Comparison of ENCODE assay signal across 10 cellular contexts in the genomic region with DNA sequence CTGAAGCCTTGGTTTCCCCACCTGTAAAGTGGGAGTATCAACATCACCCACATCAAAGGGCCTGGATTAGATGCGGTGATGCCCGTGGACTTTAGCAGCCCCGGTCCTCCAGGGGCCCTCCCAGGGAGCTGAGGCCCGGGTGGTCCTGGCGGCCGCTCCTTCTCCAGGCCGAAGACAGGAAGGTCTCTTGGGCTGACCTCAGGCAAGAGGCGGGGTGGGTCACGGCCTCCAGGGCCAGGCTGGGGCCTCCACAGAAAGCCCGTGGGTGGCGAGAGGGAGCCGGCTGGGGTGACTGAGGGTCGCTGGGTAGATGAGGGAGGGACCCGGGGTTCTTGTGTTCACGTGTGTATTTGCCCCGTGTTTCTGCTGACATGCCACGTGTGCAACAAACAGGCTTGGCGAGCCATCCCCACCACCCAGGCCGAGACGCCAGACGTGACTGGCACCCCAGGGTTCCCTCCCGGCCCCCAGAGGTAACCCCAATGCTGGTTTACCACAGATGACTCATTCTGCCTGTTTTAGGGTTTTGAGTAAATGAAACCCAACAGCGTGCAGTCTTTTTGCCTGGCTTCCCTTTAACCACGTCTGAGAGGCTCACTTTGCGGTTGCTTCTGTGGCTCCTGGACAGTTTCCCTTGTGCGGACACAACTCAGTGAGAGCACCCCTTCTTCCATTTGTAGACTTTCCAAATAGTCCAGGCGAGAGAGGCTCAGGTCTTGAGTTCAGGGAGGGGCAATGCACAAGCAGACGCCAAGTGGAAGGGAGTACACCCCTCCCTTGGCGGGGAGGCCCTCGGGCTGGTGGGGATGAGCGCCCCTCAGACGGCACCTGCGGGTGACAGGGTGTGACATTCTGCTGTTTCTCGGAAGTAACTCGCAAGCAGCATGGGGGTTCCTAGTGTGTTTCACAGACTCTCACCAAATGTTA. TPM values are rescaled to one million over a fixed set of nuclear protein-coding genes. Genes with fewer than 3 reads are reported as not detected.
DNase-seq lines count a peak whose midpoint lies in the region; ATAC-seq lines count a peak whose summit lies in the region.
"Had no signal": no experiment of that assay in that cellular context is flagged by ENCODE, and none has a peak within 500 bp of the region (broad histone marks: within the 10 kb centered on the region; RNA-seq: fewer than 3 reads in every experiment).

No MANE protein-coding gene starts in this region.

- DNase-seq in CD4-positive, CD25-positive, alpha-beta regulatory T cell = no peak
- DNase-seq in LHCN-M2 (ENCODE audit: low read depth) = peak; percentile 50
- peak; percentile 64 for DNase-seq in activated CD8-positive, alpha-beta memory T cell treated with anti-CD3 and anti-CD28 coated beads, Interleukin-2, amount 50 U/mL, for 48 hours
- peak; percentile 50 for DNase-seq in natural killer cell treated with Interleukin-12 subunit alpha and Interleukin-12 subunit beta and Interleukin-15 and Interleukin-18, amount 100 ng/mL, for 72 hours (ENCODE audit: low spot score)
- no peak for DNase-seq in effector CD8-positive, alpha-beta T cell (lab: John Stamatoyannopoulos, UW)
- DNase-seq in NCI-H187 treated with DMSO at 0.1 percent for 48 hours (lab: John Stamatoyannopoulos, UW) = no peak
- no peak for DNase-seq in Karpas-422
- DNase-seq in mucosa of gallbladder (ENCODE audit: low spot score) = no peak

- H3K9ac ChIP-seq in Karpas-422 (ENCODE audit: low read length) = no peak overlapping the region

- H3K4me3 Mint-ChIP-seq in CD4-positive, CD25-positive, alpha-beta regulatory T cell = no peak overlapping the region
- no peak overlapping the region for H3K4me3 Mint-ChIP-seq in natural killer cell treated with Interleukin-12 subunit alpha and Interleukin-12 subunit beta and Interleukin-15 and Interleukin-18, amount 100 ng/mL, for 72 hours

- peaks cover 0 to 4% (median 0%) of the 10 kb centered on the region in 7 donors for H3K9me3 Mint-ChIP-seq in CD4-positive, CD25-positive, alpha-beta regulatory T cell
- H3K9me3 Mint-ChIP-seq in natural killer cell treated with Interleukin-12 subunit alpha and Interleukin-12 subunit beta and Interleukin-15 and Interleukin-18, amount 100 ng/mL, for 72 hours = no peaks in the 10 kb centered on the region

- peak; percentile 38 to 54 for ATAC-seq in CD4-positive, CD25-positive, alpha-beta regulatory T cell (ENCODE audit: low read depth in 2 of 2)
- ATAC-seq in natural killer cell treated with Interleukin-12 subunit alpha and Interleukin-12 subunit beta and Interleukin-15 and Interleukin-18, amount 100 ng/mL, for 72 hours = peak in 1 of 2 donors; percentile 65

- no peaks in the 10 kb centered on the region for H3K36me3 ChIP-seq in CD4-positive, CD25-positive, alpha-beta regulatory T cell (ENCODE audit: control insufficient read depth, insufficient read depth, low read length)
- H3K36me3 ChIP-seq in Karpas-422 (ENCODE audit: insufficient read depth, low read length) = no peaks in the 10 kb centered on the region
- H3K36me3 ChIP-seq: breast epithelium had no signal

- no peak overlapping the region for H3K4me2 ChIP-seq in Karpas-422 (ENCODE audit: low read depth, low read length, poor library complexity, severe bottlenecking)

- H3K4me1 Mint-ChIP-seq in CD4-positive, CD25-positive, alpha-beta regulatory T cell = peaks cover 0 to 7% (median 3%) of the 10 kb centered on the region in 4 donors
- peaks cover 0 to 8% of the 10 kb centered on the region in 2 donors for H3K4me1 Mint-ChIP-seq in natural killer cell treated with Interleukin-12 subunit alpha and Interleukin-12 subunit beta and Interleukin-15 and Interleukin-18, amount 100 ng/mL, for 72 hours (ENCODE audit: low read depth in 2 of 2)

- no peak overlapping the region for H3K27ac ChIP-seq in CD4-positive, CD25-positive, alpha-beta regulatory T cell (ENCODE audit: insufficient read depth, low read length, poor library complexity, severe bottlenecking)
- no peak overlapping the region for H3K27ac ChIP-seq in Karpas-422 (ENCODE audit: low read length)
- H3K27ac ChIP-seq: breast epithelium had no signal

- 0 out of 2 replicates have a peak, but pooled peaks cover 3% of the 10 kb centered on the region for H4K20me1 ChIP-seq in Karpas-422 (ENCODE audit: insufficient read depth, low read depth, low read length)

- no peaks in the 10 kb centered on the region for H3K36me3 Mint-ChIP-seq in CD4-positive, CD25-positive, alpha-beta regulatory T cell
- no peaks in the 10 kb centered on the region for H3K36me3 Mint-ChIP-seq in natural killer cell treated with Interleukin-12 subunit alpha and Interleukin-12 subunit beta and Interleukin-15 and Interleukin-18, amount 100 ng/mL, for 72 hours

- no peak overlapping the region for H3K4me3 ChIP-seq in CD4-positive, CD25-positive, alpha-beta regulatory T cell (ENCODE audit: low read depth, low read length)
- H3K4me3 ChIP-seq in Karpas-422 (ENCODE audit: low read length) = no peak overlapping the region
- H3K4me3 ChIP-seq: breast epithelium had no signal

- H2AFZ ChIP-seq in Karpas-422 (ENCODE audit: low read length) = no peak overlapping the region

- no peak overlapping the region for H3K27ac Mint-ChIP-seq in CD4-positive, CD25-positive, alpha-beta regulatory T cell
- no peak overlapping the region for H3K27ac Mint-ChIP-seq in natural killer cell treated with Interleukin-12 subunit alpha and Interleukin-12 subunit beta and Interleukin-15 and Interleukin-18, amount 100 ng/mL, for 72 hours
- H3K27ac Mint-ChIP-seq: progenitor cell of endocrine pancreas had no signal

- H3K79me2 ChIP-seq in Karpas-422 (ENCODE audit: low read length) = no peaks in the 10 kb centered on the region

- H3K4me1 ChIP-seq in CD4-positive, CD25-positive, alpha-beta regulatory T cell (ENCODE audit: control insufficient read depth, insufficient read depth, low read length, poor library complexity, severe bottlenecking) = no peaks in the 10 kb centered on the region
- no peaks in the 10 kb centered on the region for H3K4me1 ChIP-seq in Karpas-422 (ENCODE audit: low read length)

- peaks cover 24% of the 10 kb centered on the region for H3K27me3 Mint-ChIP-seq in CD4-positive, CD25-positive, alpha-beta regulatory T cell
- peaks cover 3 to 7% of the 10 kb centered on the region in 2 donors for H3K27me3 Mint-ChIP-seq in natural killer cell treated with Interleukin-12 subunit alpha and Interleukin-12 subunit beta and Interleukin-15 and Interleukin-18, amount 100 ng/mL, for 72 hours

- no peaks in the 10 kb centered on the region for H3K27me3 ChIP-seq in CD4-positive, CD25-positive, alpha-beta regulatory T cell (ENCODE audit: control insufficient read depth, insufficient read depth, low read length)
- H3K27me3 ChIP-seq in Karpas-422 (ENCODE audit: low read length) = no peaks in the 10 kb centered on the region
- H3K27me3 ChIP-seq: breast epithelium had no signal

- H3K9me3 ChIP-seq in CD4-positive, CD25-positive, alpha-beta regulatory T cell (ENCODE audit: control insufficient read depth in 2 of 2, low read length in 2 of 2) = no peaks in the 10 kb centered on the region
- no peaks in the 10 kb centered on the region for H3K9me3 ChIP-seq in Karpas-422 (ENCODE audit: low read length)
- H3K9me3 ChIP-seq: breast epithelium had no signal

- H3K9me2 ChIP-seq in Karpas-422 (replicated peaks; ENCODE audit: insufficient read depth, low read length) = no peaks in the 10 kb centered on the region

RNA-seq across cellular contexts. Expression of a gene that starts 42.9 kb away (rescaled TPM):
- total RNA-seq in CD4-positive, CD25-positive, alpha-beta regulatory T cell = 21.2 TPM
- polyA plus RNA-seq in CD4-positive, CD25-positive, alpha-beta regulatory T cell = 1 to 10 TPM in 1 of 4 donors, under 1 TPM in 3; 0.16 to 1.6 (median 0.45) TPM
- total RNA-seq in LHCN-M2 (2014; rRNA removed) = 0.11 and 0.13 TPM in 2 replicates
- polyA plus RNA-seq in LHCN-M2 (2012) = 0.97 TPM
- total RNA-seq in natural killer cell treated with Interleukin-12 subunit alpha and Interleukin-12 subunit beta and Interleukin-15 and Interleukin-18, amount 100 ng/mL, for 72 hours = 1 to 10 TPM in 1 of 2 donors, under 1 TPM in 1; 0.64 to 1.4 TPM
- total RNA-seq in Karpas-422 (2014; rRNA removed; shearing (Covaris generic); ENCODE audit: low replicate concordance) = not detected in 2 replicates
- total RNA-seq in mucosa of gallbladder = 11.8 TPM

Comparison
In these comparisons a context has a peak if more than half of its experiments do, and no peak if none do; other contexts are left out.
1. DNase-seq: peak in LHCN-M2 (single experiment), activated CD8-positive, alpha-beta memory T cell treated with anti-CD3 and anti-CD28 coated beads, Interleukin-2, amount 50 U/mL, for 48 hours (single experiment) and natural killer cell treated with Interleukin-12 subunit alpha and Interleukin-12 subunit beta and Interleukin-15 and Interleukin-18, amount 100 ng/mL, for 72 hours (single experiment); none in CD4-positive, CD25-positive, alpha-beta regulatory T cell (0 of 3), effector CD8-positive, alpha-beta T cell (single experiment), NCI-H187 treated with DMSO at 0.1 percent for 48 hours (single experiment), Karpas-422 (single experiment) and mucosa of gallbladder (single experiment).